In the genomic region with DNA sequence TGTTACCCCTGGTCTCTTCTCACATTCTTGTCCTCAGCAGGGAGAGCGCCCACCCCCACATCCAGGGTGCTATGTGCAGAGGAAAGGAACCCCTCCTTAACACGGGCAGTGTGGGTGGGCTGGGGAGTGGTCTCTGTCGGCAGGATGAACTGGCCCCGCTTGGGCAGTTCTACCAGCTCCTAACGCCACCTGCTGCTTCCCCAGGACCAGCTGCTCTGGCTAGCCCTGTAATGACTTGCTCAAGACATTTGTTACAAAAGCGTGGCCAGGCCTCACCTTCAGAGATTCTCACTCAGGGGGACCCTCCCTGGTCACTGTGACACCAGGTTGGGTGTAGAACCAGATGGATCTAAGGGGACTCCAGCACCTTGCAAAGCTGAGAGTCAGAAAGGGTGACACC, we compare ENCODE assay signal across 22 cellular contexts.
"Had no signal": no experiment of that assay in that cellular context is flagged by ENCODE, and none has a peak within 500 bp of the region (broad histone marks: within the 10 kb centered on the region; RNA-seq: fewer than 3 reads in every experiment).

No MANE protein-coding gene starts in this region.

- H3K4me3 ChIP-seq: esophagus squamous epithelium, transverse colon, vagina had no signal

- H3K9me3 Mint-ChIP-seq: activated CD4-positive, alpha-beta T cell treated with anti-CD3 and anti-CD28 coated beads, Interleukin-2, amount 10 ng/mL, durations not matched to agents 24 days and 14 days; activated naive CD8-positive, alpha-beta T cell treated with anti-CD3 and anti-CD28 coated beads for 36 hours; brain; central memory CD8-positive, alpha-beta T cell; natural killer cell treated with Interleukin-12 subunit alpha and Interleukin-12 subunit beta and Interleukin-15 and Interleukin-18, amount 100 ng/mL, for 72 hours had no signal

- H3K4me1 ChIP-seq: vagina had no signal

- ATAC-seq: natural killer cell treated with Interleukin-12 subunit alpha and Interleukin-12 subunit beta and Interleukin-15 and Interleukin-18, amount 100 ng/mL, for 72 hours; right cardiac atrium had no signal

- H3K4me1 Mint-ChIP-seq: activated CD4-positive, alpha-beta T cell treated with anti-CD3 and anti-CD28 coated beads, Interleukin-2, amount 10 ng/mL, durations not matched to agents 24 days and 14 days; activated naive CD8-positive, alpha-beta T cell treated with anti-CD3 and anti-CD28 coated beads for 36 hours; brain; central memory CD8-positive, alpha-beta T cell had no signal

- DNase-seq: activated CD4-positive, alpha-beta T cell treated with anti-CD3 and anti-CD28 coated beads, Interleukin-2, amount 10 ng/mL, durations not matched to agents 24 days and 14 days; activated CD4-positive, CD25-positive, alpha-beta regulatory T cell; activated CD8-positive, alpha-beta memory T cell treated with anti-CD3 and anti-CD28 coated beads, Interleukin-2, amount 50 U/mL, for 48 hours; activated naive CD8-positive, alpha-beta T cell treated with anti-CD3 and anti-CD28 coated beads for 36 hours; effector CD8-positive, alpha-beta T cell; esophagus squamous epithelium; hippocampal formation; kidney glomerular epithelial cell; small intestine; stimulated activated CD4-positive, alpha-beta T cell treated with anti-CD3 and anti-CD28 coated beads, Interleukin-4, amount 100 ng/mL, for 4 hours; stimulated activated CD8-positive, alpha-beta memory T cell treated with anti-CD3 and anti-CD28 coated beads, Interleukin-4, amount 100 ng/mL, for 48 hours; stimulated activated naive CD4-positive, alpha-beta T cell treated with Interleukin-2 at 50 U/mL for 16 hours; substantia nigra; transverse colon had no signal

- H3K27me3 ChIP-seq: transverse colon, vagina had no signal

- H3K4me3 Mint-ChIP-seq: activated CD4-positive, alpha-beta T cell treated with anti-CD3 and anti-CD28 coated beads, Interleukin-2, amount 10 ng/mL, durations not matched to agents 24 days and 14 days; activated naive CD8-positive, alpha-beta T cell treated with anti-CD3 and anti-CD28 coated beads for 36 hours; brain; central memory CD8-positive, alpha-beta T cell; natural killer cell treated with Interleukin-12 subunit alpha and Interleukin-12 subunit beta and Interleukin-15 and Interleukin-18, amount 100 ng/mL, for 72 hours had no signal

- H3K27ac ChIP-seq: esophagus squamous epithelium, transverse colon, vagina had no signal

- H3K27ac Mint-ChIP-seq: activated CD4-positive, alpha-beta T cell treated with anti-CD3 and anti-CD28 coated beads, Interleukin-2, amount 10 ng/mL, durations not matched to agents 24 days and 14 days; activated naive CD8-positive, alpha-beta T cell treated with anti-CD3 and anti-CD28 coated beads for 36 hours; brain; natural killer cell treated with Interleukin-12 subunit alpha and Interleukin-12 subunit beta and Interleukin-15 and Interleukin-18, amount 100 ng/mL, for 72 hours; progenitor cell of endocrine pancreas had no signal

- H3K27me3 Mint-ChIP-seq: activated CD4-positive, alpha-beta T cell treated with anti-CD3 and anti-CD28 coated beads, Interleukin-2, amount 10 ng/mL, durations not matched to agents 24 days and 14 days; activated naive CD8-positive, alpha-beta T cell treated with anti-CD3 and anti-CD28 coated beads for 36 hours; brain; central memory CD8-positive, alpha-beta T cell; natural killer cell treated with Interleukin-12 subunit alpha and Interleukin-12 subunit beta and Interleukin-15 and Interleukin-18, amount 100 ng/mL, for 72 hours; progenitor cell of endocrine pancreas had no signal

- H3K36me3 Mint-ChIP-seq: activated naive CD8-positive, alpha-beta T cell treated with anti-CD3 and anti-CD28 coated beads for 36 hours; brain; natural killer cell treated with Interleukin-12 subunit alpha and Interleukin-12 subunit beta and Interleukin-15 and Interleukin-18, amount 100 ng/mL, for 72 hours had no signal

- FAIRE-seq: endothelial cell of umbilical vein, small intestine, TTC549 had no signal

- H3K9me3 ChIP-seq: esophagus squamous epithelium, transverse colon, vagina had no signal

- H3K36me3 ChIP-seq: esophagus squamous epithelium, transverse colon, vagina had no signal
